1 cellular context compared by ENCODE assay signal in genomic region chr2:62196278-62196901, GRCh38.
A peak's percentile ranks its signal among the peaks of the same experiment; 100 is the strongest.
TF ChIP-seq lines count a peak whose summit lies in the region.

No MANE protein-coding gene starts in this region.

TF ChIP-seq in GM12878, 131 proteins besides CTCF, POLR2A, EP300 and RAD21 (continued from another document and continues in another):
- no peak for TF ChIP-seq CEBPZ (IDR thresholded peaks at IDR 0.05; ENCODE audit: low read depth, low read length)
- TF ChIP-seq RB1 (IDR thresholded peaks at IDR 0.05; ENCODE audit: borderline replicate concordance) = 0 out of 2 replicates have a peak, but pooled peaks have one; percentile 36
- TF ChIP-seq IKZF1 (conservative IDR thresholded peaks at IDR 0.05) = peak; percentile 68
- TF ChIP-seq CHD1 (IDR thresholded peaks at IDR 0.05; ENCODE audit: low read depth, low read length) = peak; percentile 14; the same call in 1 of the 2 replicates
- TF ChIP-seq NKRF (conservative IDR thresholded peaks at IDR 0.05) = peak; percentile 28; the same call in 1 of the 2 replicates
- no peak for TF ChIP-seq BACH1 (IDR thresholded peaks at IDR 0.05; ENCODE audit: borderline replicate concordance)
- TF ChIP-seq PKNOX1 (IDR thresholded peaks at IDR 0.05) = no peak
- TF ChIP-seq MYB (IDR thresholded peaks at IDR 0.05; ENCODE audit: borderline replicate concordance, low read depth, low read length) = no peak
- peak; percentile 18; the same call in 1 of the 2 replicates for TF ChIP-seq POLR2AphosphoS5 (IDR thresholded peaks at IDR 0.05; ENCODE audit: low read length)
- TF ChIP-seq SMC3 (IDR thresholded peaks at IDR 0.05; ENCODE audit: borderline replicate concordance, low read length) = peak; percentile 2; the same call in 1 of the 2 replicates
- no peak for TF ChIP-seq NFYA (IDR thresholded peaks at IDR 0.05; ENCODE audit: borderline replicate concordance, low read depth, low read length)
- no peak for TF ChIP-seq ZNF592 (IDR thresholded peaks at IDR 0.05)
- TF ChIP-seq ZNF217 (IDR thresholded peaks at IDR 0.05) = peak; percentile 6; the same call in 1 of the 2 replicates
- TF ChIP-seq IKZF2 (IDR thresholded peaks at IDR 0.05) = peak; percentile 29 to 33; a peak in 3 of 4 replicates
- no peak for TF ChIP-seq RUNX3 (IDR thresholded peaks at IDR 0.05; ENCODE audit: low read length)
- no peak for TF ChIP-seq BRCA1 (IDR thresholded peaks at IDR 0.05; ENCODE audit: low read depth, low read length)
- TF ChIP-seq RELB (IDR thresholded peaks at IDR 0.05; ENCODE audit: low read depth) = peak; percentile 47
- TF ChIP-seq FOS (IDR thresholded peaks at IDR 0.05; ENCODE audit: borderline replicate concordance, extremely low read depth, insufficient read length) = no peak
- no peak for TF ChIP-seq RAD51 (IDR thresholded peaks at IDR 0.05)
- TF ChIP-seq CHD2 (IDR thresholded peaks at IDR 0.05; ENCODE audit: borderline replicate concordance, low read depth, low read length) = 0 out of 2 replicates have a peak, but pooled peaks have one; percentile 24
- TF ChIP-seq SMAD1 (IDR thresholded peaks at IDR 0.05; ENCODE audit: low read depth, partially characterized antibody) = peak; percentile 25
- no peak for TF ChIP-seq IRF4 (IDR thresholded peaks at IDR 0.05; ENCODE audit: low read depth, low read length)
- TF ChIP-seq SMAD5 (IDR thresholded peaks at IDR 0.05; ENCODE audit: low read depth) = peak; percentile 52; the same call in 1 of the 2 replicates
- no peak for TF ChIP-seq ZBTB11 (CRISPR knock-in tag; IDR thresholded peaks at IDR 0.05)
- no peak for TF ChIP-seq TBL1XR1 (IDR thresholded peaks at IDR 0.05; ENCODE audit: low read depth, low read length)
- no peak for TF ChIP-seq CUX1 (IDR thresholded peaks at IDR 0.05; ENCODE audit: insufficient replicate concordance, low read depth, low read length)
- no peak for TF ChIP-seq CREB1 (IDR thresholded peaks at IDR 0.05; ENCODE audit: low read depth)
- TF ChIP-seq ELK1 (IDR thresholded peaks at IDR 0.05; ENCODE audit: low read depth, low read length) = no peak
